In the genomic region with DNA sequence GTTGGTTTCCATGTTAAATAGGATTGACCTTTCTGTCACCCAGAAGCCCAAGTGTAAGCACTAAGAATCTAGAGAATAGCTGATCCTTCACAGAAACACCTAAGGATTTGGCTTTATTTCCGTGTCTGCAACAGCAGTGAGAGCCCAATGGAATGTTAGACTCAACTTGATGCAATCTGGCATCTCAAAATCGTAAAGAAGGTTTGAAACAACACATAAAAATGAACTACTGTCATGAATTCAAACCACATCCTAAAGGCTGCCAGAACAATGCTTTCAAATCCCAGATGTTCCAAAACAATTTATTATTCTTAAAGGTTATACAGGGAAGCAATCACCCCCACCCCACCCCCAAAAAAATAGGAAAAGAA, we compare ENCODE assay signal across 13 cellular contexts. TPM values are rescaled to one million over a fixed set of nuclear protein-coding genes. Genes with fewer than 3 reads are reported as not detected.
A peak's percentile ranks its signal among the peaks of the same experiment; 100 is the strongest.
DNase-seq lines count a peak whose midpoint lies in the region; ATAC-seq and TF ChIP-seq lines count a peak whose summit lies in the region.
"Had no signal": no experiment of that assay in that cellular context is flagged by ENCODE, and none has a peak within 500 bp of the region (broad histone marks: within the 10 kb centered on the region; RNA-seq: fewer than 3 reads in every experiment).

No MANE protein-coding gene starts in this region.

- DNase-seq in HT1080 (ENCODE audit: low read depth) (peak; percentile 54), astrocyte of the cerebellum (ENCODE audit: low read depth) (peak; percentile 81), glomerular visceral epithelial cell (ENCODE audit: extremely low spot score) (peak; percentile 33), SIG-M5 (lab: John Stamatoyannopoulos, UW) (no peak), left lung (no peak)
- DNase-seq: NCI-H1048, NCI-H526 treated with DMSO at 0.1 percent for 48 hours, SHP77 treated with DMSO at 0.1 percent for 48 hours had no signal

- ATAC-seq in left lung: no peak
- no peak for ATAC-seq in HG03139 (IDR thresholded peaks at IDR 0.05; ENCODE audit: unreplicated experiment)
- no peak for ATAC-seq in HG02798 (IDR thresholded peaks at IDR 0.05; ENCODE audit: poor library complexity, unreplicated experiment)
- ATAC-seq: activated T-helper 17 cell treated with anti-CD3 and anti-CD28 coated beads, Interleukin-2, amount 50 U/mL, for 72 hours had no signal

- H3K27ac ChIP-seq in subcutaneous abdominal adipose tissue (ENCODE audit: low read depth, low read length) (peak overlapping the region; percentile 27), left lung (peak overlapping the region in 1 of 2 donors; percentile 33)
- H3K27ac ChIP-seq: HL-60 had no signal

- H3K27me3 ChIP-seq in subcutaneous abdominal adipose tissue (ENCODE audit: control insufficient read depth in 5 of 5, insufficient read depth in 4 of 5, low read length in 5 of 5) (no peaks in the 10 kb centered on the region), left lung (no peaks in the 10 kb centered on the region)

- H3K4me1 ChIP-seq in subcutaneous abdominal adipose tissue (ENCODE audit: control insufficient read depth in 5 of 5, insufficient read depth in 5 of 5, low read length in 5 of 5) (peaks cover 0 to 19% (median 9%) of the 10 kb centered on the region in 5 donors), left lung (peaks cover 0 to 4% of the 10 kb centered on the region in 2 donors)

- no peak overlapping the region for H3K9ac ChIP-seq in subcutaneous abdominal adipose tissue (ENCODE audit: low read length in 5 of 5)

- H3K36me3 ChIP-seq in subcutaneous abdominal adipose tissue (ENCODE audit: control insufficient read depth in 5 of 5, insufficient read depth in 5 of 5, low read length in 5 of 5) (no peaks in the 10 kb centered on the region), left lung (no peaks in the 10 kb centered on the region)

- H3K4me3 ChIP-seq in astrocyte of the cerebellum (ENCODE audit: low read depth, low read length) (no peak overlapping the region), subcutaneous abdominal adipose tissue (ENCODE audit: low read depth in 1 of 5, low read length in 5 of 5) (no peak overlapping the region), left lung (no peak overlapping the region)

- in situ Hi-C loops in astrocyte of the cerebellum (cut with HindIII; ENCODE audit: low sequenced_read_pairs): no loop called here

- intact Hi-C loops in left lung (cut with DNase I): no loop called here

- TF ChIP-seq CTCF in astrocyte of the cerebellum (IDR thresholded peaks at IDR 0.05; ENCODE audit: low read depth, low read length, missing control alignments) (no peak), left lung (IDR thresholded peaks at IDR 0.05) (no peak)

- no peaks in the 10 kb centered on the region for H3K9me3 ChIP-seq in subcutaneous abdominal adipose tissue (ENCODE audit: control insufficient read depth in 5 of 5, low read length in 5 of 5)
- H3K9me3 ChIP-seq in left lung: no peaks in the 10 kb centered on the region

RNA-seq across cellular contexts. Expression of a gene that starts 18.6 kb away (rescaled TPM):
- total RNA-seq in HT1080 (2014; rRNA removed; shearing (Covaris generic)): 2.7 and 3.1 TPM in 2 replicates
- polyA plus RNA-seq in HT1080 (2015; cell fraction: cytosol; rRNA removed): 1.3 and 1.8 TPM in 2 replicates
- polyA plus RNA-seq in HT1080 (2015; cell fraction: nucleus; rRNA removed): 1.2 and 1.9 TPM in 2 replicates
- 10 to 100 TPM; 16.8 to 24.0 TPM for total RNA-seq in left lung

Comparison
In these comparisons a context has a peak if more than half of its experiments do, and no peak if none do; other contexts are left out.
1. DNase-seq: peak in HT1080 (single experiment), astrocyte of the cerebellum (single experiment) and glomerular visceral epithelial cell (single experiment); none in SIG-M5 (single experiment) and left lung (0 of 2).